8 cellular contexts compared by ENCODE assay signal in the genomic region with DNA sequence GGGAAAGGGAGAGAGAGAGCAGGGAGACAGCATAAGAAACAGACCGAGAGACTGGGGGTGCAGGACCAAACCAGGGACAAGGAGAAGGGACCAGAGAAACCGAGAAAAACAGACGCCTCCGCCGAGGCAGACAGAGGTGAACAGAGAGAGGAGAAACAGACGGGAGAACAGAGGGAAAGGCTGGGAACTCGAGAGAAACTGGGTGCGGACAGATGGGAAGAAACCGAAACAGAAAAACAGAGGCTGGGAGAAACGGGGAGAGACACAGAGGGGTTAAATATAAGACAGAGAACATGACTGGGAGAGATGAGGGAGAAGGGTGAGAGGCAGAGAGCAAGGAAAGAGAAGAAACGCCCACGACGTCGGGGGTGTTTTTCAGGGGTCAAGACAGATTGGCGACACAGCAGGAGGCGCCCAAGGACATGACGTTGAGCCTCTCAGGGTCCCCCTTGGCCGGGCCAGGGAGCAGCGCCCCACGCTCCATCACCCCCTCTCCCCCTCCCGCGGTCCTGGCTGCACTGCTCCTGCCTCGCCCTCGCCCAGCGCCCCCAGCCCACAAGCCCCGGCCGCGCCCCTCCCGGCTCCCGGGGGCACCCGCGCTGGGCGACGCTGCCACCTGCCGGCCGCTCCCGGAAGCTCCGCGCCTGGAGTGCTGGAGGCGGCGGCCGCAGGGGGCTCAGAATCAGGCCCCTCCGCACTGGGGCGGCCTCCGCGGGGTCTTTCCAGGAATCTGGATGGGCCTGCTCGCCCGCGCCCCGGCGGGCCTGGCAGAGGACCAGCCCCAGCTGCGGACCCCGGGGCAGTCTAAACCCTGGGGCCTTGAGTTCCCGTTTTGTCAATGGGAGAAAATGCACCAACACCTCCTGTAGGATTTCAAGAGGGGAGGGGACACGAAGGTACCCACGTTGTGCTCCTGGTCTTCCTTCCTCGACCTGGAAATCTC. TPM values are rescaled to one million over a fixed set of nuclear protein-coding genes. Genes with fewer than 3 reads are reported as not detected.
DNase-seq lines count a peak whose midpoint lies in the region; ATAC-seq and TF ChIP-seq lines count a peak whose summit lies in the region.

No MANE protein-coding gene starts in this region.

- H3K4me1 Mint-ChIP-seq in WTC11, result peaks cover 54% of the 10 kb centered on the region

- no peaks in the 10 kb centered on the region for H3K9me3 Mint-ChIP-seq in WTC11

- ATAC-seq in WTC11, result peak; percentile 39
- ATAC-seq in HG03354 (IDR thresholded peaks at IDR 0.05; ENCODE audit: poor library complexity, severe bottlenecking, unreplicated experiment), result no peak

- peak; percentile 91 for TF ChIP-seq CTCF in WTC11 (IDR thresholded peaks at IDR 0.05)

- no peaks in the 10 kb centered on the region for H3K36me3 Mint-ChIP-seq in WTC11

- POLR2A ChIA-PET in WTC11 (lab: Charles Lee), result interaction anchor here (0.9 to 1.2 kb wide), 3 partner anchors 17 to 95 kb away, joined by 3 to 4 read pairs (median 4); partner anchors contain the start of gene COL1A1

- CTCF ChIA-PET in WTC11 (lab: Charles Lee), result interaction anchor here (0.6 to 11.9 kb wide), 33 partner anchors 8 to 243 kb away, joined by 3 to 514 read pairs (median 4); partner anchors contain the start of genes COL1A1, ITGA3, PDK2 and SAMD14

- peak overlapping the region; percentile 66 for H3K4me3 Mint-ChIP-seq in WTC11

- DNase-seq in COR-L47 (lab: John Stamatoyannopoulos, UW) (peak; percentile 22), WTC11 (ENCODE audit: low spot score) (peak; percentile 84), kidney tubule cell (ENCODE audit: low spot score) (peak; percentile 41), NOMO-1 treated with dmso at 0.1 percent for 144 hours (lab: John Stamatoyannopoulos, UW; ENCODE audit: unreplicated experiment) (no peak)
- no peak for DNase-seq in Jurkat, Clone E6-1 (ENCODE audit: low read depth, low spot score)
- peak; percentile 37 for DNase-seq in central memory CD4-positive, alpha-beta T cell
- DNase-seq in stimulated activated CD4-positive, alpha-beta T cell treated with anti-CD3 and anti-CD28 coated beads, Interleukin-2, amount 100 ng/mL, for 4 hours (ENCODE audit: low read depth), result peak; percentile 37

- no peak overlapping the region for H3K27ac Mint-ChIP-seq in WTC11

- H3K4me3 ChIP-seq in Jurkat, Clone E6-1 (ENCODE audit: low read length), result peak overlapping the region; percentile 13; the same call in 1 of the 2 replicates

- peaks cover 12% of the 10 kb centered on the region for H3K27me3 Mint-ChIP-seq in WTC11 (ENCODE audit: low read depth)

TF ChIP-seq in WTC11, 78 proteins besides CTCF, POLR2A, EP300 and RAD21:
- TF ChIP-seq ZNF423 (CRISPR knock-in tag; IDR thresholded peaks at IDR 0.05), result peak; percentile 7; the same call in 1 of the 2 replicates
- TF ChIP-seq, protein P1, sequence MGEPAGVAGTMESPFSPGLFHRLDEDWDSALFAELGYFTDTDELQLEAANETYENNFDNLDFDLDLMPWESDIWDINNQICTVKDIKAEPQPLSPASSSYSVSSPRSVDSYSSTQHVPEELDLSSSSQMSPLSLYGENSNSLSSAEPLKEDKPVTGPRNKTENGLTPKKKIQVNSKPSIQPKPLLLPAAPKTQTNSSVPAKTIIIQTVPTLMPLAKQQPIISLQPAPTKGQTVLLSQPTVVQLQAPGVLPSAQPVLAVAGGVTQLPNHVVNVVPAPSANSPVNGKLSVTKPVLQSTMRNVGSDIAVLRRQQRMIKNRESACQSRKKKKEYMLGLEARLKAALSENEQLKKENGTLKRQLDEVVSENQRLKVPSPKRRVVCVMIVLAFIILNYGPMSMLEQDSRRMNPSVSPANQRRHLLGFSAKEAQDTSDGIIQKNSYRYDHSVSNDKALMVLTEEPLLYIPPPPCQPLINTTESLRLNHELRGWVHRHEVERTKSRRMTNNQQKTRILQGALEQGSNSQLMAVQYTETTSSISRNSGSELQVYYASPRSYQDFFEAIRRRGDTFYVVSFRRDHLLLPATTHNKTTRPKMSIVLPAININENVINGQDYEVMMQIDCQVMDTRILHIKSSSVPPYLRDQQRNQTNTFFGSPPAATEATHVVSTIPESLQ (CRISPR knock-in tag; IDR thresholded peaks at IDR 0.05), result no peak
- TF ChIP-seq SP1 (CRISPR knock-in tag; conservative IDR thresholded peaks at IDR 0.05), result peak; percentile 55; the same call in 1 of the 2 replicates

RNA-seq across cellular contexts. Expression of gene TMEM92, which starts 1.3 kb away (rescaled TPM):
- polyA plus RNA-seq in Jurkat, Clone E6-1 (2012; ENCODE audit: insufficient read depth, insufficient read length), result not detected
- total RNA-seq in WTC11 (2021), result 9.8 to 10.4 TPM (median 10.3 TPM) in 3 replicates

Comparison
In these comparisons a context has a peak if more than half of its experiments do, and no peak if none do; other contexts are left out.
1. DNase-seq: peak in COR-L47 (single experiment), WTC11 (single experiment), central memory CD4-positive, alpha-beta T cell (single experiment), kidney tubule cell (single experiment) and stimulated activated CD4-positive, alpha-beta T cell treated with anti-CD3 and anti-CD28 coated beads, Interleukin-2, amount 100 ng/mL, for 4 hours (single experiment); none in Jurkat, Clone E6-1 (single experiment) and NOMO-1 treated with dmso at 0.1 percent for 144 hours (single experiment).